ENCODE assay signal across 12 cellular contexts in the genomic region with DNA sequence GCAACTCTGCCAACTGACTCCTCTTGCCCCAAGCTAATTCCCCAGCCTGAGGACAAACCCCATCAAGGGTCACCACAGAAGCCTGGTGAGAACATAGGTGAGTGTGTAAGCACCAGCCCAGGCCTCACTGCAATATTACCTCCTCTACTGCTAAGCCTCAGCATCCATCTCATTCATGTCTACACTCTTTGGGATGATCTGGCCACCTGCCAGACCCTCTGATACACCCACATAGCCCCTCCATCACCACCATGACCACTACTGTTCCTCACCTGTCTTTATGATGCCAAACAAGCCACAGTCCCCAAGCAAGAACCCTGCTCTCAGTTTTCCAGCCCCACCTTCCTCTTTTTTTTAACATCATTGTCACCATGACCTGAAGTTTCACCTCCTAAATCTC. TPM values are rescaled to one million over a fixed set of nuclear protein-coding genes. Genes with fewer than 3 reads are reported as not detected.
A peak's percentile ranks its signal among the peaks of the same experiment; 100 is the strongest.
DNase-seq lines count a peak whose midpoint lies in the region; ATAC-seq and TF ChIP-seq lines count a peak whose summit lies in the region.
"Had no signal": no experiment of that assay in that cellular context is flagged by ENCODE, and none has a peak within 500 bp of the region (broad histone marks: within the 10 kb centered on the region; RNA-seq: fewer than 3 reads in every experiment).

No MANE protein-coding gene starts in this region.

- TF ChIP-seq CTCF in upper lobe of left lung (IDR thresholded peaks at IDR 0.05) (no peak), GM13976 (IDR thresholded peaks at IDR 0.05; ENCODE audit: borderline replicate concordance, control extremely low read depth, extremely low read depth, insufficient read depth, missing control alignments) (no peak)

- POLR2A ChIA-PET in activated CD8-positive, alpha-beta T cell treated with anti-CD3 and anti-CD28 coated beads, Interleukin-2, amount 10 ng/mL, durations not matched to agents 7 days and 5 days (lab: Charles Lee): no interaction called here

- no peaks in the 10 kb centered on the region for H3K27me3 ChIP-seq in right cardiac atrium (ENCODE audit: control insufficient read depth, insufficient read depth)
- no peaks in the 10 kb centered on the region for H3K27me3 ChIP-seq in upper lobe of left lung
- H3K27me3 ChIP-seq: testis had no signal

- H3K4me1 ChIP-seq in right cardiac atrium (ENCODE audit: control insufficient read depth, insufficient read depth, low read length) (peaks cover 7% of the 10 kb centered on the region), mesodermal cell (ENCODE audit: control insufficient read depth, insufficient read depth, low read length, poor library complexity, severe bottlenecking) (no peaks in the 10 kb centered on the region), upper lobe of left lung (peaks cover 9 to 28% (median 23%) of the 10 kb centered on the region in 4 donors)

- H3K27me3 Mint-ChIP-seq in activated CD8-positive, alpha-beta T cell treated with anti-CD3 and anti-CD28 coated beads, Interleukin-2, amount 10 ng/mL, durations not matched to agents 7 days and 5 days (ENCODE audit: low read depth): no peaks in the 10 kb centered on the region

- H3K36me3 Mint-ChIP-seq in activated CD8-positive, alpha-beta T cell treated with anti-CD3 and anti-CD28 coated beads, Interleukin-2, amount 10 ng/mL, durations not matched to agents 7 days and 5 days (ENCODE audit: low read depth): peaks cover 71% of the 10 kb centered on the region

- ATAC-seq in right cardiac atrium (no peak), Right ventricle myocardium inferior (no peak), upper lobe of left lung (ENCODE audit: low FRiP score in 2 of 2) (no peak), HG03565 (IDR thresholded peaks at IDR 0.05; ENCODE audit: unreplicated experiment) (no peak)
- ATAC-seq in activated CD8-positive, alpha-beta T cell treated with anti-CD3 and anti-CD28 coated beads, Interleukin-2, amount 10 ng/mL, durations not matched to agents 7 days and 5 days: no peak

- DNase-seq in right cardiac atrium (no peak), Right ventricle myocardium inferior (ENCODE audit: missing footprints) (no peak), upper lobe of left lung (no peak), medulla oblongata (ENCODE audit: extremely low spot score) (no peak), GM13976 (ENCODE audit: low spot score) (no peak)
- no peak for DNase-seq in activated CD8-positive, alpha-beta T cell treated with anti-CD3 and anti-CD28 coated beads, Interleukin-2, amount 10 ng/mL, durations not matched to agents 7 days and 5 days
- DNase-seq: hippocampal formation; NCI-H524 treated with DMSO at 0.1 percent for 48 hours; stimulated activated CD4-positive, alpha-beta T cell treated with anti-CD3 and anti-CD28 coated beads, Interleukin-1b, Interleukin-23, amount 100 ng/mL, for 48 hours; testis had no signal

- CTCF ChIA-PET in activated CD8-positive, alpha-beta T cell treated with anti-CD3 and anti-CD28 coated beads, Interleukin-2, amount 10 ng/mL, durations not matched to agents 7 days and 5 days (lab: Charles Lee): interaction anchor here (1.0 to 2.4 kb wide), 3 partner anchors 10 to 82 kb away, joined by 3 to 15 read pairs (median 3); no protein-coding TSS in a partner anchor

- H3K9me3 ChIP-seq in right cardiac atrium (ENCODE audit: control insufficient read depth, low read length) (peaks cover 35% of the 10 kb centered on the region), mesodermal cell (ENCODE audit: control insufficient read depth, low read length) (peaks cover 60% of the 10 kb centered on the region), upper lobe of left lung (peaks cover 37 to 50% (median 44%) of the 10 kb centered on the region in 4 donors)
- H3K9me3 ChIP-seq: testis had no signal

- H3K4me3 Mint-ChIP-seq in activated CD8-positive, alpha-beta T cell treated with anti-CD3 and anti-CD28 coated beads, Interleukin-2, amount 10 ng/mL, durations not matched to agents 7 days and 5 days: peak overlapping the region; percentile 92

- in situ Hi-C loops in GM13976 (cut with MboI; ENCODE audit: low sequenced_read_pairs, unreplicated experiment): no loop called here

- peaks cover 38% of the 10 kb centered on the region for H3K4me1 Mint-ChIP-seq in activated CD8-positive, alpha-beta T cell treated with anti-CD3 and anti-CD28 coated beads, Interleukin-2, amount 10 ng/mL, durations not matched to agents 7 days and 5 days (ENCODE audit: low read depth)

- peak overlapping the region; percentile 86 for H3K27ac Mint-ChIP-seq in activated CD8-positive, alpha-beta T cell treated with anti-CD3 and anti-CD28 coated beads, Interleukin-2, amount 10 ng/mL, durations not matched to agents 7 days and 5 days

- H3K4me3 ChIP-seq in right cardiac atrium (ENCODE audit: low read length): peak overlapping the region; percentile 87
- H3K4me3 ChIP-seq in mesodermal cell (ENCODE audit: extremely low read depth, insufficient read depth, low read length, poor library complexity, severe bottlenecking): peak overlapping the region; percentile 84
- H3K4me3 ChIP-seq in upper lobe of left lung: peak overlapping the region; percentile 11 to 97 (median 54)
- H3K4me3 ChIP-seq: testis had no signal

- H3K27ac ChIP-seq in right cardiac atrium (ENCODE audit: low read length) (no peak overlapping the region), mesodermal cell (ENCODE audit: low read depth, low read length, severe bottlenecking) (peak overlapping the region; percentile 87), upper lobe of left lung (peak overlapping the region; percentile 37 to 85 (median 66))
- H3K27ac ChIP-seq: testis had no signal

- H3K36me3 ChIP-seq in mesodermal cell (ENCODE audit: control insufficient read depth, insufficient read depth, low read length): peaks cover 53% of the 10 kb centered on the region
- peaks cover 20 to 46% (median 42%) of the 10 kb centered on the region in 4 donors for H3K36me3 ChIP-seq in upper lobe of left lung

- peaks cover 59% of the 10 kb centered on the region for H3K9me3 Mint-ChIP-seq in activated CD8-positive, alpha-beta T cell treated with anti-CD3 and anti-CD28 coated beads, Interleukin-2, amount 10 ng/mL, durations not matched to agents 7 days and 5 days (ENCODE audit: insufficient read depth)

- no peak for TF ChIP-seq POLR2A in upper lobe of left lung (IDR thresholded peaks at IDR 0.05)

- no peak for TF ChIP-seq EP300 in upper lobe of left lung (IDR thresholded peaks at IDR 0.05)

- intact Hi-C loops in right cardiac atrium (cut with DNase I): no loop called here
- intact Hi-C loops in Right ventricle myocardium inferior (cut with DNase I): loop anchor here (5.0 kb wide), 1 partner anchor 124 kb away; no protein-coding TSS in a partner anchor

RNA-seq across cellular contexts. Expression of a gene that starts 2.3 kb away (rescaled TPM):
- 1 to 10 TPM; 3.3 to 5.1 (median 4.3) TPM for total RNA-seq in right cardiac atrium
- 1.1 TPM for polyA plus RNA-seq in right cardiac atrium
- total RNA-seq in Right ventricle myocardium inferior: 3.0 TPM
- 10 to 100 TPM; 13.7 to 14.2 TPM for total RNA-seq in activated CD8-positive, alpha-beta T cell treated with anti-CD3 and anti-CD28 coated beads, Interleukin-2, amount 10 ng/mL, durations not matched to agents 7 days and 5 days
- polyA plus RNA-seq in mesodermal cell (2013, experiment 1 of 2): 12.5 TPM
- polyA plus RNA-seq in mesodermal cell (2013, experiment 2 of 2): 10.0 TPM
- 10 to 100 TPM in 3 of 6 donors, 1 to 10 TPM in 3; 8.3 to 14.5 (median 9.8) TPM for total RNA-seq in upper lobe of left lung

RNA-seq across cellular contexts. Expression of a gene that starts 35.1 kb away (rescaled TPM):
- total RNA-seq in right cardiac atrium: 1 to 10 TPM; 1.4 to 3.4 (median 3.1) TPM
- 1.8 TPM for polyA plus RNA-seq in right cardiac atrium
- total RNA-seq in Right ventricle myocardium inferior: 2.6 TPM
- total RNA-seq in activated CD8-positive, alpha-beta T cell treated with anti-CD3 and anti-CD28 coated beads, Interleukin-2, amount 10 ng/mL, durations not matched to agents 7 days and 5 days: 1 to 10 TPM; 4.1 TPM
- polyA plus RNA-seq in mesodermal cell (2013, experiment 1 of 2): 4.5 TPM
- 7.5 TPM for polyA plus RNA-seq in mesodermal cell (2013, experiment 2 of 2)
- total RNA-seq in upper lobe of left lung: 10 to 100 TPM in 1 of 6 donors, 1 to 10 TPM in 5; 2.1 to 15.7 (median 3.2) TPM

RNA-seq across cellular contexts. Expression of a gene that starts 38.3 kb away (rescaled TPM):
- total RNA-seq in right cardiac atrium (10 to 100 TPM; 27.9 to 37.4 (median 32.7) TPM), Right ventricle myocardium inferior (25.8 TPM), upper lobe of left lung (100 to 1,000 TPM in 4 of 6 donors, 10 to 100 TPM in 2; 85.1 to 206 (median 119) TPM)
- 32.0 TPM for polyA plus RNA-seq in right cardiac atrium
- 10 to 100 TPM; 76.2 to 81.8 TPM for total RNA-seq in activated CD8-positive, alpha-beta T cell treated with anti-CD3 and anti-CD28 coated beads, Interleukin-2, amount 10 ng/mL, durations not matched to agents 7 days and 5 days
- polyA plus RNA-seq in mesodermal cell (2013, experiment 1 of 2): 111 TPM
- 91.4 TPM for polyA plus RNA-seq in mesodermal cell (2013, experiment 2 of 2)
